ENCODE assay signal across 17 cellular contexts in the genomic region with DNA sequence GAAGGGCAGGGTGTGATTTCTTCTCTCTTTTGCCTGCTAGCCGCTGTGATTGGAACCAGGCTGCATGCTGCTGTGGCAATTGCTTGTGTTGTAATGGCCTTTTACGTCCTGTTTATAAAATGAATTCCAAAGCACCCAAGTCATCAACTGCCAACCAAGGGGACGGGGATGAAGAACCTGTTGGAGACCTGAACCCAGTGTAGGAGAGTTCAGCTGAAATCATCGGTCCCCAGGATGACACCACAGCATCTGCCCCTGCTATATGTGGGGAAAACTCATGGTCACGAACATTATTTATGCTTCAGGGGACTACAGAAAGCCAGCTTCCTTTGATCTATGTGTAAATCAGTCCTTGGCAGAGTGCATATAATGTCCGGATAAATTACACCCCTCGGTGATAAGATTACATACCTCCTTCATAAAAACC. TPM values are rescaled to one million over a fixed set of nuclear protein-coding genes. Genes with fewer than 3 reads are reported as not detected.
DNase-seq lines count a peak whose midpoint lies in the region; ATAC-seq and TF ChIP-seq lines count a peak whose summit lies in the region.
"Had no signal": no experiment of that assay in that cellular context is flagged by ENCODE, and none has a peak within 500 bp of the region (broad histone marks: within the 10 kb centered on the region; RNA-seq: fewer than 3 reads in every experiment).

No MANE protein-coding gene starts in this region.

- H3F3A ChIP-seq in GM23338 (replicated peaks; ENCODE audit: low read depth) = peaks cover 7% of the 10 kb centered on the region

- TF ChIP-seq POLR2A in stomach (IDR thresholded peaks at IDR 0.05) = no peak

- TF ChIP-seq CTCF in stomach (IDR thresholded peaks at IDR 0.05) (no peak), GM23338 (conservative IDR thresholded peaks at IDR 0.05; ENCODE audit: low read depth in 2 of 2) (no peak)

- intact Hi-C loops in stomach (cut with DNase I; ENCODE audit: low total_unique reads) = no loop called here

- H3K4me1 ChIP-seq in stomach (peaks cover 16 to 65% (median 53%) of the 10 kb centered on the region in 4 donors), GM23338 (ENCODE audit: insufficient read depth) (peaks cover 13% of the 10 kb centered on the region)

- peaks cover 21% of the 10 kb centered on the region for H3K79me2 ChIP-seq in GM23338 (replicated peaks; ENCODE audit: insufficient read depth)

- no peaks in the 10 kb centered on the region; the same call in 1 of the 2 replicates for H4K20me1 ChIP-seq in GM23338 (replicated peaks; ENCODE audit: insufficient read depth)

- H2AFZ ChIP-seq in GM23338 = no peak overlapping the region
- H2AFZ ChIP-seq: neural progenitor cell had no signal

- no peak overlapping the region for H3K4me2 ChIP-seq in GM23338
- H3K4me2 ChIP-seq: neural progenitor cell had no signal

- DNase-seq in activated naive CD4-positive, alpha-beta T cell treated with anti-CD3 and anti-CD28 coated beads, Interleukin-2, amount 50 U/mL, for 72 hours (ENCODE audit: low spot score in 2 of 2) = no peak
- DNase-seq in fibroblast of peridontal ligament (ENCODE audit: extremely low read depth) (peak; percentile 58), stomach (no peak), DMS79 treated with DMSO at 0.1 percent for 48 hours (lab: John Stamatoyannopoulos, UW) (no peak), NCI-H2171 (lab: John Stamatoyannopoulos, UW) (no peak), GM23338 (ENCODE audit: low spot score) (no peak)
- DNase-seq: activated CD4-positive, alpha-beta T cell treated with anti-CD3 and anti-CD28 coated beads for 4 hours; body of pancreas; Calu3; NCI-H2029; NCI-H748 treated with DMSO at 0.1 percent for 48 hours; RPMI8226; small intestine had no signal

- H3K4me3 ChIP-seq in stomach (no peak overlapping the region), GM23338 (no peak overlapping the region)
- H3K4me3 ChIP-seq: body of pancreas, neural progenitor cell had no signal

- H3K27ac Mint-ChIP-seq in activated naive CD4-positive, alpha-beta T cell treated with anti-CD3 and anti-CD28 coated beads, Interleukin-2, amount 50 U/mL, for 24 hours = peak overlapping the region; percentile 35
- H3K27ac Mint-ChIP-seq in activated naive CD4-positive, alpha-beta T cell treated with anti-CD3 and anti-CD28 coated beads, Interleukin-2, amount 50 U/mL, for 72 hours = no peak overlapping the region
- peak overlapping the region; percentile 66 for H3K27ac Mint-ChIP-seq in activated naive CD8-positive, alpha-beta T cell
- no peak overlapping the region for H3K27ac Mint-ChIP-seq in GM23338
- H3K27ac Mint-ChIP-seq: neural progenitor cell; stimulated activated naive CD8-positive, alpha-beta T cell treated with anti-CD3 and anti-CD28 coated beads, Interleukin-15, Interleukin-2, amounts not matched to agents 100 ng/mL and 50 ng/mL, for 24 hours had no signal

- H3K9me2 ChIP-seq in GM23338 (ENCODE audit: insufficient read depth) = no peaks in the 10 kb centered on the region

- TF ChIP-seq EP300 in stomach (IDR thresholded peaks at IDR 0.05) = no peak

- H3K27me3 ChIP-seq in stomach (no peaks in the 10 kb centered on the region), GM23338 (ENCODE audit: insufficient read depth) (no peaks in the 10 kb centered on the region)
- H3K27me3 ChIP-seq: body of pancreas, neural progenitor cell had no signal

- peaks cover 9% of the 10 kb centered on the region for H3K36me3 Mint-ChIP-seq in activated naive CD4-positive, alpha-beta T cell treated with anti-CD3 and anti-CD28 coated beads, Interleukin-2, amount 50 U/mL, for 24 hours
- H3K36me3 Mint-ChIP-seq in activated naive CD4-positive, alpha-beta T cell treated with anti-CD3 and anti-CD28 coated beads, Interleukin-2, amount 50 U/mL, for 72 hours = peaks cover 18 to 19% of the 10 kb centered on the region in 2 donors
- no peaks in the 10 kb centered on the region for H3K36me3 Mint-ChIP-seq in activated naive CD8-positive, alpha-beta T cell
- H3K36me3 Mint-ChIP-seq in GM23338 (ENCODE audit: low read depth) = peaks cover 14% of the 10 kb centered on the region
- H3K36me3 Mint-ChIP-seq: neural progenitor cell had no signal

- H3K27me3 Mint-ChIP-seq in activated naive CD4-positive, alpha-beta T cell treated with anti-CD3 and anti-CD28 coated beads, Interleukin-2, amount 50 U/mL, for 24 hours = no peaks in the 10 kb centered on the region
- no peaks in the 10 kb centered on the region for H3K27me3 Mint-ChIP-seq in activated naive CD8-positive, alpha-beta T cell
- H3K27me3 Mint-ChIP-seq in GM23338 (ENCODE audit: insufficient read depth, low read depth, poor library complexity) = peaks cover 16% of the 10 kb centered on the region
- H3K27me3 Mint-ChIP-seq: stimulated activated naive CD8-positive, alpha-beta T cell treated with anti-CD3 and anti-CD28 coated beads, Interleukin-15, Interleukin-2, amounts not matched to agents 100 ng/mL and 50 ng/mL, for 24 hours had no signal

- H3K4me3 Mint-ChIP-seq in activated naive CD4-positive, alpha-beta T cell treated with anti-CD3 and anti-CD28 coated beads, Interleukin-2, amount 50 U/mL, for 24 hours = no peak overlapping the region
- peak overlapping the region; percentile 7 for H3K4me3 Mint-ChIP-seq in activated naive CD8-positive, alpha-beta T cell
- no peak overlapping the region for H3K4me3 Mint-ChIP-seq in GM23338
- H3K4me3 Mint-ChIP-seq: neural progenitor cell; stimulated activated naive CD8-positive, alpha-beta T cell treated with anti-CD3 and anti-CD28 coated beads, Interleukin-15, Interleukin-2, amounts not matched to agents 100 ng/mL and 50 ng/mL, for 24 hours had no signal

- peaks cover 15 to 45% (median 33%) of the 10 kb centered on the region in 4 donors for H3K36me3 ChIP-seq in stomach
- no peaks in the 10 kb centered on the region for H3K36me3 ChIP-seq in GM23338 (ENCODE audit: insufficient read depth)

- H3K27ac ChIP-seq in stomach (peak overlapping the region in 4 of 5 donors; percentile 17 to 99 (median 74)), GM23338 (ENCODE audit: low read depth) (no peak overlapping the region)
- H3K27ac ChIP-seq: body of pancreas, neural progenitor cell had no signal

- ATAC-seq in activated naive CD4-positive, alpha-beta T cell treated with anti-CD3 and anti-CD28 coated beads, Interleukin-2, amount 50 U/mL, for 72 hours = no peak
- no peak for ATAC-seq in GM23338
- ATAC-seq: body of pancreas had no signal

- peaks cover 39% of the 10 kb centered on the region for H3K4me1 Mint-ChIP-seq in activated naive CD4-positive, alpha-beta T cell treated with anti-CD3 and anti-CD28 coated beads, Interleukin-2, amount 50 U/mL, for 24 hours
- peaks cover 45% of the 10 kb centered on the region for H3K4me1 Mint-ChIP-seq in activated naive CD8-positive, alpha-beta T cell (ENCODE audit: low read depth)
- H3K4me1 Mint-ChIP-seq in GM23338 = peaks cover 18% of the 10 kb centered on the region

- H3K9me3 Mint-ChIP-seq in activated naive CD4-positive, alpha-beta T cell treated with anti-CD3 and anti-CD28 coated beads, Interleukin-2, amount 50 U/mL, for 24 hours = no peaks in the 10 kb centered on the region
- H3K9me3 Mint-ChIP-seq in activated naive CD4-positive, alpha-beta T cell treated with anti-CD3 and anti-CD28 coated beads, Interleukin-2, amount 50 U/mL, for 72 hours = no peaks in the 10 kb centered on the region
- H3K9me3 Mint-ChIP-seq in activated naive CD8-positive, alpha-beta T cell (ENCODE audit: low read depth) = no peaks in the 10 kb centered on the region
- peaks cover 3% of the 10 kb centered on the region; the same call in 1 of the 3 replicates for H3K9me3 Mint-ChIP-seq in GM23338
- H3K9me3 Mint-ChIP-seq: stimulated activated naive CD8-positive, alpha-beta T cell treated with anti-CD3 and anti-CD28 coated beads, Interleukin-15, Interleukin-2, amounts not matched to agents 100 ng/mL and 50 ng/mL, for 24 hours had no signal

- no peaks in the 10 kb centered on the region for H3K9me3 ChIP-seq in stomach
- H3K9me3 ChIP-seq: body of pancreas had no signal

- 65 to 76% (median 67%) methylated on average over 7 of the region's 7 CpGs for WGBS in stomach, 5 donors

TF ChIP-seq in GM23338, 12 proteins besides CTCF, POLR2A, EP300 and RAD21 (continues in another document):
- TF ChIP-seq ZNF331 (CRISPR knock-in tag; IDR thresholded peaks at IDR 0.05; ENCODE audit: low read depth) = no peak
- TF ChIP-seq ZNF114 (CRISPR knock-in tag; IDR thresholded peaks at IDR 0.05) = no peak
- TF ChIP-seq POLR2AphosphoS5 (IDR thresholded peaks at IDR 0.05; ENCODE audit: low read depth) = no peak
- TF ChIP-seq EZH2 (IDR thresholded peaks at IDR 0.05; ENCODE audit: low read depth, unreplicated experiment) = no peak

RNA-seq across cellular contexts. Expression of gene TMEM167B, which starts 3.8 kb away (rescaled TPM):
- total RNA-seq in activated naive CD4-positive, alpha-beta T cell treated with anti-CD3 and anti-CD28 coated beads, Interleukin-2, amount 50 U/mL, for 72 hours = 10 to 100 TPM; 24.0 to 54.9 TPM
- total RNA-seq in stomach = 10 to 100 TPM in 3 of 5 donors, 1 to 10 TPM in 1, not detected in 1; 2.9 to 70.1 (median 44.6) TPM
- polyA plus RNA-seq in stomach = 10 to 100 TPM; 15.4 to 26.9 (median 16.3) TPM
- 10.7 and 16.0 TPM in 2 replicates for total RNA-seq in GM23338 (2014; rRNA removed; shearing (Covaris generic))
- 8.2 and 9.8 TPM in 2 replicates for polyA plus RNA-seq in GM23338 (2016; fragmentation: Nextera tagmentation; extraction: Ambion mirVana)

RNA-seq across cellular contexts. Expression of gene TAF13, which starts 18.6 kb away (rescaled TPM):
- 10 to 100 TPM; 15.4 to 49.0 TPM for total RNA-seq in activated naive CD4-positive, alpha-beta T cell treated with anti-CD3 and anti-CD28 coated beads, Interleukin-2, amount 50 U/mL, for 72 hours
- total RNA-seq in stomach = 10 to 100 TPM in 4 of 5 donors, 1 to 10 TPM in 1; 3.5 to 69.9 (median 25.2) TPM
- 10 to 100 TPM; 20.4 to 48.6 (median 46.8) TPM for polyA plus RNA-seq in stomach
- total RNA-seq in GM23338 (2014; rRNA removed; shearing (Covaris generic)) = 55.8 and 72.4 TPM in 2 replicates
- polyA plus RNA-seq in GM23338 (2016; fragmentation: Nextera tagmentation; extraction: Ambion mirVana) = 43.7 and 49.4 TPM in 2 replicates

RNA-seq across cellular contexts. Expression of gene ELAPOR1, which starts 19.5 kb away (rescaled TPM):
- 10 to 100 TPM in 1 of 2 donors, 1 to 10 TPM in 1; 5.7 to 15.0 TPM for total RNA-seq in activated naive CD4-positive, alpha-beta T cell treated with anti-CD3 and anti-CD28 coated beads, Interleukin-2, amount 50 U/mL, for 72 hours
- total RNA-seq in stomach = 100 to 1,000 TPM in 2 of 5 donors, 10 to 100 TPM in 3; 56.8 to 185 (median 84.3) TPM
- 10 to 100 TPM; 25.5 to 47.7 (median 35.1) TPM for polyA plus RNA-seq in stomach
- total RNA-seq in GM23338 (2014; rRNA removed; shearing (Covaris generic)) = 2.1 and 2.4 TPM in 2 replicates
- 0.92 and 1.2 TPM in 2 replicates for polyA plus RNA-seq in GM23338 (2016; fragmentation: Nextera tagmentation; extraction: Ambion mirVana)

RNA-seq across cellular contexts. Expression of gene WDR47, which starts 52.5 kb away (rescaled TPM):
- 10 to 100 TPM in 1 of 2 donors, 1 to 10 TPM in 1; 7.9 to 11.5 TPM for total RNA-seq in activated naive CD4-positive, alpha-beta T cell treated with anti-CD3 and anti-CD28 coated beads, Interleukin-2, amount 50 U/mL, for 72 hours
- total RNA-seq in stomach = 10 to 100 TPM in 3 of 5 donors, 1 to 10 TPM in 2; 4.9 to 16.9 (median 11.1) TPM
- 1 to 10 TPM; 3.7 to 3.8 (median 3.7) TPM for polyA plus RNA-seq in stomach
- 5.2 and 9.7 TPM in 2 replicates for total RNA-seq in GM23338 (2014; rRNA removed; shearing (Covaris generic))
- polyA plus RNA-seq in GM23338 (2016; fragmentation: Nextera tagmentation; extraction: Ambion mirVana) = 3.0 and 3.9 TPM in 2 replicates

Comparison
In these comparisons a context has a peak if more than half of its experiments do, and no peak if none do; other contexts are left out.
1. H3K27ac Mint-ChIP-seq: peak in activated naive CD4-positive, alpha-beta T cell treated with anti-CD3 and anti-CD28 coated beads, Interleukin-2, amount 50 U/mL, for 24 hours (single experiment) and activated naive CD8-positive, alpha-beta T cell (single experiment); none in activated naive CD4-positive, alpha-beta T cell treated with anti-CD3 and anti-CD28 coated beads, Interleukin-2, amount 50 U/mL, for 72 hours (0 of 2) and GM23338 (single experiment).